Comparison of ENCODE assay signal across 1 cellular context in the genomic region with DNA sequence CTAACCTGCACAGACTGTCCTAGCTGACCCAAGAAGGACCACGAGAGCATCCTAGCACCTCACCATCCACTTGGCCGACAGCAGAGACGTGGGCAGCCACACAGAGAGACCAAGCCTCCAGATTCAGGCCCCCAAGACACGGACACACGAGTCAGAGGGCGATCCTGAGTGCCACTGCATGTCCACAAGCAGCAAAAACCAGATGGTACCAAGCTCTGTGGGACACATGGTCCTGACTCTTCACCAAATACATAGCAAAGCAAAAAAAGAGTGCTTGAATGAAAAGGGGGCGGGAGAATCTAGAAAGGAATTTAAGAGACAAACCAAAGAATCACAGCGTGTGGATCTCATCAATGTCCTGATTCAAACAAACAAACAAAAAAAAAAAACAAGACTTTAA.
TF ChIP-seq lines count a peak whose summit lies in the region.

No MANE protein-coding gene starts in this region.

TF ChIP-seq in K562, 482 proteins besides CTCF, POLR2A, EP300 and RAD21:
- TF ChIP-seq, protein P1, sequence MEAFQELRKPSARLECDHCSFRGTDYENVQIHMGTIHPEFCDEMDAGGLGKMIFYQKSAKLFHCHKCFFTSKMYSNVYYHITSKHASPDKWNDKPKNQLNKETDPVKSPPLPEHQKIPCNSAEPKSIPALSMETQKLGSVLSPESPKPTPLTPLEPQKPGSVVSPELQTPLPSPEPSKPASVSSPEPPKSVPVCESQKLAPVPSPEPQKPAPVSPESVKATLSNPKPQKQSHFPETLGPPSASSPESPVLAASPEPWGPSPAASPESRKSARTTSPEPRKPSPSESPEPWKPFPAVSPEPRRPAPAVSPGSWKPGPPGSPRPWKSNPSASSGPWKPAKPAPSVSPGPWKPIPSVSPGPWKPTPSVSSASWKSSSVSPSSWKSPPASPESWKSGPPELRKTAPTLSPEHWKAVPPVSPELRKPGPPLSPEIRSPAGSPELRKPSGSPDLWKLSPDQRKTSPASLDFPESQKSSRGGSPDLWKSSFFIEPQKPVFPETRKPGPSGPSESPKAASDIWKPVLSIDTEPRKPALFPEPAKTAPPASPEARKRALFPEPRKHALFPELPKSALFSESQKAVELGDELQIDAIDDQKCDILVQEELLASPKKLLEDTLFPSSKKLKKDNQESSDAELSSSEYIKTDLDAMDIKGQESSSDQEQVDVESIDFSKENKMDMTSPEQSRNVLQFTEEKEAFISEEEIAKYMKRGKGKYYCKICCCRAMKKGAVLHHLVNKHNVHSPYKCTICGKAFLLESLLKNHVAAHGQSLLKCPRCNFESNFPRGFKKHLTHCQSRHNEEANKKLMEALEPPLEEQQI (IDR thresholded peaks at IDR 0.05): no peak
- TF ChIP-seq KDM4B (IDR thresholded peaks at IDR 0.05; ENCODE audit: borderline replicate concordance in 2 of 2, low read depth in 1 of 2): no peak
